In the genomic region with DNA sequence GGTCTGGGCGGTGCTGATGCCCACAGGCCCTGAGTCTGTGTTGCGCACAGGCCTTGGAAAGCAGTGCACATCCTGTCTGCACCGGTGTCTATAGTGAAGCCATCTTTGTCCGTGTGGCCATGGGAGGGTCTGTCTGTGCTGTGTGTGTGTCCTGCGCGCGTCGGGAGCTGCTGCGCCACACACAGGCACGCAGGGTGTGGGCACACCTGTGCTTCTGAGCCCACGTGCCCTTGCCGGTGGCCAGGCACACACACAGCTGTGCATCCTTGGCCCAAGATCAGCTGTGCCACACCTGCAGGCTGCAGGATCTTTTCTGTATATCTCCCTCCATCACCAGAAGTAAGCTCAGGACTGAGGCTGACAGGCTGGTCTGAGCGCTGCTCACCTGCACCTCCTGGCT, we compare ENCODE assay signal across 12 cellular contexts. TPM values are rescaled to one million over a fixed set of nuclear protein-coding genes. Genes with fewer than 3 reads are reported as not detected.
DNase-seq lines count a peak whose midpoint lies in the region; TF ChIP-seq lines count a peak whose summit lies in the region.
"Had no signal": no experiment of that assay in that cellular context is flagged by ENCODE, and none has a peak within 500 bp of the region (broad histone marks: within the 10 kb centered on the region; RNA-seq: fewer than 3 reads in every experiment).

No MANE protein-coding gene starts in this region.

- H3K9ac ChIP-seq in skeletal muscle satellite cell (ENCODE audit: low read depth, low read length), result no peak overlapping the region

- H3K27me3 ChIP-seq in dorsolateral prefrontal cortex (peaks cover 0 to 94% (median 43%) of the 10 kb centered on the region in 45 donors), skeletal muscle satellite cell (ENCODE audit: control insufficient read depth, insufficient read depth, low read length) (peaks cover 32% of the 10 kb centered on the region), H7 (ENCODE audit: control insufficient read depth, insufficient read depth, low read length) (peaks cover 78% of the 10 kb centered on the region)
- peaks cover 30% of the 10 kb centered on the region for H3K27me3 ChIP-seq in effector memory CD4-positive, alpha-beta T cell (replicated peaks; ENCODE audit: control insufficient read depth, insufficient read depth, low read length, poor library complexity, severe bottlenecking)

- peak; percentile 75 for DNase-seq in NCI-H2196 (lab: John Stamatoyannopoulos, UW; ENCODE audit: unreplicated experiment)
- no peak for DNase-seq in NCI-H2196 treated with DMSO at 0.1 percent for 48 hours (lab: John Stamatoyannopoulos, UW; ENCODE audit: unreplicated experiment)
- DNase-seq in NCI-H1105 treated with DMSO at 0.1 percent for 48 hours (lab: John Stamatoyannopoulos, UW), result peak; percentile 43
- no peak for DNase-seq in dorsolateral prefrontal cortex
- DNase-seq in DMS 273 treated with DMSO at 0.1 percent for 48 hours (lab: John Stamatoyannopoulos, UW), result no peak
- DNase-seq in effector memory CD4-positive, alpha-beta T cell, result no peak
- DNase-seq in H7, result no peak
- DNase-seq: activated B cell treated with CpG ODN at 0.5 μM for 24 hours; activated T-cell treated with anti-CD3 and anti-CD28 coated beads, Interleukin-2, amount 50 U/mL, for 72 hours had no signal

- TF ChIP-seq CTCF in dorsolateral prefrontal cortex (IDR thresholded peaks at IDR 0.05 in 54 of 56, conservative IDR thresholded peaks at IDR 0.05 in 2 of 56; ENCODE audit: low read depth in 1 of 56, partially characterized antibody in 56 of 56), result no peak

- peak overlapping the region in 36 of 59 donors; percentile 1 to 50 (median 32) for H3K4me3 ChIP-seq in dorsolateral prefrontal cortex
- no peak overlapping the region for H3K4me3 ChIP-seq in skeletal muscle satellite cell (ENCODE audit: low read length)
- H3K4me3 ChIP-seq in effector memory CD4-positive, alpha-beta T cell (ENCODE audit: insufficient read depth, low read depth, low read length, poor library complexity, severe bottlenecking), result no peak overlapping the region
- H3K4me3 ChIP-seq in H7 (ENCODE audit: insufficient read depth, low read depth, low read length), result no peak overlapping the region

- no peaks in the 10 kb centered on the region for H3K9me3 ChIP-seq in skeletal muscle satellite cell (replicated peaks; ENCODE audit: low read length)
- no peaks in the 10 kb centered on the region for H3K9me3 ChIP-seq in effector memory CD4-positive, alpha-beta T cell (ENCODE audit: control insufficient read depth, low read length)
- H3K9me3 ChIP-seq: SJCRH30, tibial artery had no signal

- H3K4me2 ChIP-seq in skeletal muscle satellite cell (ENCODE audit: low read length), result peak overlapping the region; percentile 66

- no peak overlapping the region for H3K27ac ChIP-seq in dorsolateral prefrontal cortex
- H3K27ac ChIP-seq in effector memory CD4-positive, alpha-beta T cell (ENCODE audit: insufficient read depth, low read length, poor library complexity, severe bottlenecking), result no peak overlapping the region
- H3K27ac ChIP-seq: SJCRH30, tibial artery had no signal

- intact Hi-C loops in dorsolateral prefrontal cortex (cut with DNase I), result no loop called here

- H3K36me3 ChIP-seq in skeletal muscle satellite cell (ENCODE audit: insufficient read depth, low read length), result no peaks in the 10 kb centered on the region
- no peaks in the 10 kb centered on the region for H3K36me3 ChIP-seq in effector memory CD4-positive, alpha-beta T cell (ENCODE audit: control insufficient read depth, insufficient read depth, low read length)
- H3K36me3 ChIP-seq in H7 (replicated peaks; ENCODE audit: control insufficient read depth, insufficient read depth, low read length), result no peaks in the 10 kb centered on the region
- H3K36me3 ChIP-seq: SJCRH30, tibial artery had no signal

- H3K4me1 ChIP-seq in skeletal muscle satellite cell (ENCODE audit: control insufficient read depth, insufficient read depth, low read length), result peaks cover 38% of the 10 kb centered on the region
- H3K4me1 ChIP-seq in effector memory CD4-positive, alpha-beta T cell (ENCODE audit: control insufficient read depth, insufficient read depth, low read length, poor library complexity, severe bottlenecking), result peaks cover 30% of the 10 kb centered on the region

RNA-seq across cellular contexts. Expression of a gene that starts 3.2 kb away (rescaled TPM):
- total RNA-seq in dorsolateral prefrontal cortex, result 10 to 100 TPM in 10 of 120 experiments, 1 to 10 TPM in 109, under 1 TPM in 1; 0.85 to 22.6 (median 4.2) TPM
- total RNA-seq in skeletal muscle satellite cell (2012; rRNA removed), result 4.2 and 7.1 TPM in 2 replicates
- 14.8 and 17.4 TPM in 2 replicates for total RNA-seq in H7 (2014; rRNA removed; shearing (Covaris generic))
- total RNA-seq: activated B cell treated with CpG ODN at 0.5 μM for 24 hours had no signal

RNA-seq across cellular contexts. Expression of a gene that starts 38.5 kb away (rescaled TPM):
- total RNA-seq in dorsolateral prefrontal cortex, result 10 to 100 TPM; 34.5 to 72.4 (median 54.8) TPM
- total RNA-seq in skeletal muscle satellite cell (2012; rRNA removed), result 137 and 144 TPM in 2 replicates
- total RNA-seq in H7 (2014; rRNA removed; shearing (Covaris generic)), result 239 and 287 TPM in 2 replicates

RNA-seq across cellular contexts. Expression of a gene that starts 39.9 kb away (rescaled TPM):
- 10 to 100 TPM in 101 of 120 experiments, 1 to 10 TPM in 19; 5.7 to 35.4 (median 14.2) TPM for total RNA-seq in dorsolateral prefrontal cortex
- total RNA-seq in skeletal muscle satellite cell (2012; rRNA removed), result 12.7 and 13.9 TPM in 2 replicates
- total RNA-seq in H7 (2014; rRNA removed; shearing (Covaris generic)), result 50.8 and 87.8 TPM in 2 replicates

RNA-seq across cellular contexts. Expression of a gene that starts 45.8 kb away (rescaled TPM):
- under 1 TPM in 3 of 120 experiments, not detected in 117; 0.36 to 0.58 (median 0.43) TPM for total RNA-seq in dorsolateral prefrontal cortex
- 1.3 TPM in 2 replicates for total RNA-seq in skeletal muscle satellite cell (2012; rRNA removed)
- total RNA-seq in H7 (2014; rRNA removed; shearing (Covaris generic)), result 1.6 and 2.0 TPM in 2 replicates

Comparison
In these comparisons a context has a peak if more than half of its experiments do, and no peak if none do; other contexts are left out.
1. DNase-seq: peak in NCI-H2196 (single experiment) and NCI-H1105 treated with DMSO at 0.1 percent for 48 hours (single experiment); none in NCI-H2196 treated with DMSO at 0.1 percent for 48 hours (single experiment), dorsolateral prefrontal cortex (0 of 10), DMS 273 treated with DMSO at 0.1 percent for 48 hours (single experiment), effector memory CD4-positive, alpha-beta T cell (0 of 3) and H7 (single experiment).
2. H3K4me3 ChIP-seq: peak in dorsolateral prefrontal cortex (36 of 59); none in skeletal muscle satellite cell (single experiment), effector memory CD4-positive, alpha-beta T cell (single experiment) and H7 (single experiment).